Comparison of ENCODE assay signal across 23 cellular contexts in genomic region chr13:52804202-52804641, GRCh38. TPM values are rescaled to one million over a fixed set of nuclear protein-coding genes. Genes with fewer than 3 reads are reported as not detected.
DNase-seq lines count a peak whose midpoint lies in the region; ATAC-seq, FAIRE-seq and TF ChIP-seq lines count a peak whose summit lies in the region.
"Had no signal": no experiment of that assay in that cellular context is flagged by ENCODE, and none has a peak within 500 bp of the region (broad histone marks: within the 10 kb centered on the region; RNA-seq: fewer than 3 reads in every experiment).

No MANE protein-coding gene starts in this region.

- H3K4me3 ChIP-seq in astrocyte (ENCODE audit: insufficient read depth, low read depth, low read length) = no peak overlapping the region

- no peak overlapping the region for H3K9ac ChIP-seq in astrocyte (ENCODE audit: low read length)

- TF ChIP-seq CTCF in astrocyte (IDR thresholded peaks at IDR 0.05; ENCODE audit: insufficient read depth, low read depth, low read length) = no peak
- no peak for TF ChIP-seq CTCF in mesothelial cell of epicardium (IDR thresholded peaks at IDR 0.05; ENCODE audit: unreplicated experiment)
- no peak for TF ChIP-seq CTCF in endothelial cell (IDR thresholded peaks at IDR 0.05; ENCODE audit: unreplicated experiment)

- H3K79me2 ChIP-seq in astrocyte (ENCODE audit: insufficient read depth, low read length) = no peaks in the 10 kb centered on the region

- DNase-seq in A172 (ENCODE audit: low spot score) (peak; percentile 31), RPMI8226 (peak; percentile 15), astrocyte (ENCODE audit: low read depth) (peak; percentile 40), mesothelial cell of epicardium (ENCODE audit: low spot score in 2 of 2, unreplicated experiment in 2 of 2) (no peak), endothelial cell (ENCODE audit: low spot score) (no peak), T-helper 17 cell (no peak), GDM1 (lab: John Stamatoyannopoulos, UW) (no peak)
- DNase-seq: DMS79 treated with DMSO at 0.1 percent for 48 hours; H9; Karpas-422; NCI-H1417 treated with DMSO at 0.1 percent for 48 hours; NCI-H2029; NCI-H446; NCI-H69; NK-92 treated with Interleukin-12 subunit alpha and Interleukin-12 subunit beta, amount 100 ng/mL, for 24 hours; SIG-M5 had no signal

- H3K4me1 ChIP-seq in astrocyte (ENCODE audit: insufficient read depth, low read length) = peaks cover 11% of the 10 kb centered on the region

- ATAC-seq in T-helper 17 cell (no peak), HG03565 (IDR thresholded peaks at IDR 0.05; ENCODE audit: unreplicated experiment) (no peak)

- no peak for FAIRE-seq in astrocyte (lab: Jason Lieb, UNC)
- FAIRE-seq: G401.6, HTR-8/SVneo had no signal

- H3K4me3 Mint-ChIP-seq in astrocyte (ENCODE audit: unreplicated experiment) (no peak overlapping the region), mesothelial cell of epicardium (no peak overlapping the region), endothelial cell (ENCODE audit: unreplicated experiment) (no peak overlapping the region), T-helper 17 cell (no peak overlapping the region)
- H3K4me3 Mint-ChIP-seq: CD14-positive monocyte, H9, IgD-negative memory B cell had no signal

- H3K27ac Mint-ChIP-seq in astrocyte (ENCODE audit: unreplicated experiment) (no peak overlapping the region), mesothelial cell of epicardium (peak overlapping the region; percentile 33), endothelial cell (ENCODE audit: unreplicated experiment) (no peak overlapping the region), T-helper 17 cell (no peak overlapping the region)
- H3K27ac Mint-ChIP-seq: CD14-positive monocyte, H9 had no signal

- H3K9me3 Mint-ChIP-seq in astrocyte (ENCODE audit: unreplicated experiment) (no peaks in the 10 kb centered on the region), mesothelial cell of epicardium (peaks cover 4% of the 10 kb centered on the region), endothelial cell (ENCODE audit: unreplicated experiment) (no peaks in the 10 kb centered on the region)
- H3K9me3 Mint-ChIP-seq: H9, IgD-negative memory B cell had no signal

- H2AFZ ChIP-seq in astrocyte (ENCODE audit: low read depth, low read length) = no peak overlapping the region

- H3K36me3 Mint-ChIP-seq in astrocyte (ENCODE audit: low read depth, unreplicated experiment) = no peaks in the 10 kb centered on the region
- no peaks in the 10 kb centered on the region for H3K36me3 Mint-ChIP-seq in mesothelial cell of epicardium
- no peaks in the 10 kb centered on the region for H3K36me3 Mint-ChIP-seq in endothelial cell (ENCODE audit: low read depth, unreplicated experiment)
- no peaks in the 10 kb centered on the region for H3K36me3 Mint-ChIP-seq in T-helper 17 cell (ENCODE audit: low read depth)
- H3K36me3 Mint-ChIP-seq: CD14-positive monocyte, IgD-negative memory B cell had no signal

- peak overlapping the region; percentile 6 for H3K27ac ChIP-seq in astrocyte (ENCODE audit: low read depth, low read length)
- H3K27ac ChIP-seq: 22Rv1 had no signal

- no peaks in the 10 kb centered on the region for H4K20me1 ChIP-seq in astrocyte (ENCODE audit: insufficient read depth, low read length)

- peak overlapping the region; percentile 15 for H3K4me2 ChIP-seq in astrocyte (ENCODE audit: low read length)

- peaks cover 2% of the 10 kb centered on the region for H3K27me3 Mint-ChIP-seq in astrocyte (ENCODE audit: low read depth, unreplicated experiment)
- H3K27me3 Mint-ChIP-seq in mesothelial cell of epicardium (ENCODE audit: low read depth) = peaks cover 2% of the 10 kb centered on the region
- H3K27me3 Mint-ChIP-seq in endothelial cell (ENCODE audit: unreplicated experiment) = peaks cover 4% of the 10 kb centered on the region
- H3K27me3 Mint-ChIP-seq in T-helper 17 cell = peaks cover 39% of the 10 kb centered on the region

- no peaks in the 10 kb centered on the region for H3K27me3 ChIP-seq in astrocyte (ENCODE audit: insufficient read depth, low read length)

- H3K9me3 ChIP-seq in astrocyte (ENCODE audit: insufficient read depth, low read depth, low read length) = no peaks in the 10 kb centered on the region
- H3K9me3 ChIP-seq in T-helper 17 cell (ENCODE audit: control insufficient read depth, low read length, poor library complexity, severe bottlenecking) = no peaks in the 10 kb centered on the region

- H3K4me1 Mint-ChIP-seq in astrocyte (ENCODE audit: low read depth, unreplicated experiment) (peaks cover 9% of the 10 kb centered on the region), mesothelial cell of epicardium (peaks cover 21% of the 10 kb centered on the region), endothelial cell (ENCODE audit: unreplicated experiment) (peaks cover under 1% of the 10 kb centered on the region), T-helper 17 cell (peaks cover under 1% of the 10 kb centered on the region)

- H3K36me3 ChIP-seq in astrocyte (ENCODE audit: insufficient read depth, low read length) = no peaks in the 10 kb centered on the region

RNA-seq across cellular contexts. Expression of gene PCDH8, which starts 44.2 kb away (rescaled TPM):
- not detected in 2 replicates for total RNA-seq in A172 (2014; rRNA removed; shearing (Covaris generic))
- 0.34 and 1.9 TPM in 2 replicates for total RNA-seq in astrocyte
- total RNA-seq in mesothelial cell of epicardium = 0.09 to 0.25 TPM (median 0.23 TPM) in 3 replicates
- 0.15 TPM for total RNA-seq in endothelial cell (ENCODE audit: unreplicated experiment)
- total RNA-seq in T-helper 17 cell = not detected
- total RNA-seq: MCF 10A had no signal

Comparison
In these comparisons a context has a peak if more than half of its experiments do, and no peak if none do; other contexts are left out.
1. DNase-seq: peak in A172 (single experiment), RPMI8226 (single experiment) and astrocyte (single experiment); none in mesothelial cell of epicardium (0 of 2), endothelial cell (single experiment), T-helper 17 cell (0 of 3) and GDM1 (single experiment).